18 cellular contexts compared by ENCODE assay signal in the genomic region with DNA sequence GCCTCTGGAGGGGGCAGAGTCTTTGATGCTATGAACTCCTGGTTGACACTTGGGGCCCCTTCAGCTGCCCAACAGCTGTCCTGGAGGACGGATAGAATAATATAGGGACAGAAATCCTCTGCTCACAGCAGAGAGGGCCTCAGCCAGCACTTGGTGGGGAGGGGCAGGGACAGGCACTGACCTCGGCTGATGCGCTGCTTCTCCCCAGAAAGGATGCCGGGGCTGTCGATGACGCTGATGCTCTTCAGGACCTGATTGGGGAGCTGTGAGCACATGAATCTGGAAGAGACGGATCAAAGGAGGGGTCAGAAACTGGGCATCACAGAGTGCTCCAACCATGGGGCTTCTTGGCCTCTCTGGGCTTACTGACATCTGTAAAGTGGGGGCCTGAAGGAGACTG. TPM values are rescaled to one million over a fixed set of nuclear protein-coding genes. Genes with fewer than 3 reads are reported as not detected.
DNase-seq lines count a peak whose midpoint lies in the region; ATAC-seq and TF ChIP-seq lines count a peak whose summit lies in the region.
"Had no signal": no experiment of that assay in that cellular context is flagged by ENCODE, and none has a peak within 500 bp of the region (broad histone marks: within the 10 kb centered on the region; RNA-seq: fewer than 3 reads in every experiment).

No MANE protein-coding gene starts in this region.

- peaks cover 13% of the 10 kb centered on the region for H3K4me1 ChIP-seq in A673 (ENCODE audit: insufficient read depth, low read length, poor library complexity, severe bottlenecking)

- no peaks in the 10 kb centered on the region for H3K9me3 ChIP-seq in A673 (ENCODE audit: low read depth, low read length, poor library complexity, severe bottlenecking)

- CTCF ChIA-PET in A673 (lab: Charles Lee), result no interaction called here

- ATAC-seq in natural killer cell treated with Interleukin-12 subunit alpha and Interleukin-12 subunit beta and Interleukin-15 and Interleukin-18, amount 100 ng/mL, for 72 hours, result no peak
- ATAC-seq in natural killer cell (no peak), GM21619 (IDR thresholded peaks at IDR 0.05; ENCODE audit: unreplicated experiment) (no peak), GM18907 (IDR thresholded peaks at IDR 0.05; ENCODE audit: unreplicated experiment) (no peak)
- ATAC-seq in activated T-helper 17 cell treated with anti-CD3 and anti-CD28 coated beads, Interleukin-2, amount 50 U/mL, for 72 hours (replicated peaks), result no peak
- ATAC-seq: activated CD4-positive, alpha-beta T cell treated with anti-CD3 and anti-CD28 coated beads for 36 hours; GM23338 had no signal

- H3K36me3 Mint-ChIP-seq in natural killer cell treated with Interleukin-12 subunit alpha and Interleukin-12 subunit beta and Interleukin-15 and Interleukin-18, amount 100 ng/mL, for 72 hours, result peaks cover 10% of the 10 kb centered on the region
- H3K36me3 Mint-ChIP-seq in natural killer cell, result no peaks in the 10 kb centered on the region
- H3K36me3 Mint-ChIP-seq in activated T-helper 17 cell treated with anti-CD3 and anti-CD28 coated beads, Interleukin-2, amount 50 U/mL, for 72 hours (ENCODE audit: low read depth), result peaks cover 82% of the 10 kb centered on the region
- peaks cover 15% of the 10 kb centered on the region for H3K36me3 Mint-ChIP-seq in type B pancreatic cell

- no peak overlapping the region for H3K4me3 Mint-ChIP-seq in natural killer cell treated with Interleukin-12 subunit alpha and Interleukin-12 subunit beta and Interleukin-15 and Interleukin-18, amount 100 ng/mL, for 72 hours
- H3K4me3 Mint-ChIP-seq in natural killer cell (no peak overlapping the region), type B pancreatic cell (no peak overlapping the region)
- H3K4me3 Mint-ChIP-seq in activated T-helper 17 cell treated with anti-CD3 and anti-CD28 coated beads, Interleukin-2, amount 50 U/mL, for 72 hours, result no peak overlapping the region
- H3K4me3 Mint-ChIP-seq: activated CD4-positive, alpha-beta T cell treated with anti-CD3 and anti-CD28 coated beads for 36 hours; B cell; GM23338; neural crest cell; T-helper 2 cell treated with Interferon-gamma antibody and Interleukin-4, amounts not matched to agents 5 μg/mL and 100 μg/mL, for 36 hours had no signal

- H3K4me3 ChIP-seq in A673 (ENCODE audit: low read depth, low read length, poor library complexity, severe bottlenecking), result no peak overlapping the region
- H3K4me3 ChIP-seq: GM23338 had no signal

- BruUV-seq in A673 (replicated peaks; lab: Mats Ljungman, UMichigan), result no TSS peak

- H3K27ac Mint-ChIP-seq in natural killer cell treated with Interleukin-12 subunit alpha and Interleukin-12 subunit beta and Interleukin-15 and Interleukin-18, amount 100 ng/mL, for 72 hours, result peak overlapping the region; percentile 12 to 40
- H3K27ac Mint-ChIP-seq in natural killer cell, result peak overlapping the region in 1 of 2 donors; percentile 67
- peak overlapping the region; percentile 34 for H3K27ac Mint-ChIP-seq in activated T-helper 17 cell treated with anti-CD3 and anti-CD28 coated beads, Interleukin-2, amount 50 U/mL, for 72 hours
- peak overlapping the region; percentile 23 for H3K27ac Mint-ChIP-seq in type B pancreatic cell
- H3K27ac Mint-ChIP-seq: activated CD4-positive, alpha-beta T cell treated with anti-CD3 and anti-CD28 coated beads for 36 hours; activated T-helper 2 cell treated with anti-CD3 and anti-CD28 coated beads, Interferon-gamma antibody, Interleukin-2, Interleukin-4, amounts not matched to agents 10 μg/mL and 5 μg/mL and 100 μg/mL, durations not matched to agents 14 hours and 24 hours and 36 hours; B cell had no signal

- H3K4me1 Mint-ChIP-seq in natural killer cell treated with Interleukin-12 subunit alpha and Interleukin-12 subunit beta and Interleukin-15 and Interleukin-18, amount 100 ng/mL, for 72 hours (ENCODE audit: low read depth in 2 of 2), result peaks cover 11 to 12% of the 10 kb centered on the region in 2 donors
- H3K4me1 Mint-ChIP-seq in natural killer cell (peaks cover 2 to 12% of the 10 kb centered on the region in 2 donors), type B pancreatic cell (ENCODE audit: unreplicated experiment) (peaks cover 22% of the 10 kb centered on the region)
- H3K4me1 Mint-ChIP-seq in activated T-helper 17 cell treated with anti-CD3 and anti-CD28 coated beads, Interleukin-2, amount 50 U/mL, for 72 hours, result peaks cover 18% of the 10 kb centered on the region

- H3K9me3 Mint-ChIP-seq in natural killer cell treated with Interleukin-12 subunit alpha and Interleukin-12 subunit beta and Interleukin-15 and Interleukin-18, amount 100 ng/mL, for 72 hours, result no peaks in the 10 kb centered on the region
- H3K9me3 Mint-ChIP-seq in natural killer cell, result no peaks in the 10 kb centered on the region
- no peaks in the 10 kb centered on the region for H3K9me3 Mint-ChIP-seq in activated T-helper 17 cell treated with anti-CD3 and anti-CD28 coated beads, Interleukin-2, amount 50 U/mL, for 72 hours
- H3K9me3 Mint-ChIP-seq in type B pancreatic cell, result no peaks in the 10 kb centered on the region
- H3K9me3 Mint-ChIP-seq: activated T-helper 2 cell treated with anti-CD3 and anti-CD28 coated beads, Interferon-gamma antibody, Interleukin-2, Interleukin-4, amounts not matched to agents 10 μg/mL and 5 μg/mL and 100 μg/mL, durations not matched to agents 14 hours and 24 hours and 36 hours; GM23338; neural crest cell; T-helper 2 cell treated with Interferon-gamma antibody and Interleukin-4, amounts not matched to agents 5 μg/mL and 100 μg/mL, for 36 hours had no signal

- H3K27me3 ChIP-seq in A673 (replicated peaks; ENCODE audit: insufficient read depth, low read depth, low read length, poor library complexity), result no peaks in the 10 kb centered on the region

- intact Hi-C loops in natural killer cell (cut with micrococcal nuclease) (no loop called here), A673 (cut with micrococcal nuclease; ENCODE audit: unreplicated experiment) (no loop called here)

- POLR2A ChIA-PET in A673 (lab: Charles Lee; ENCODE audit: low non-redundant PET), result no interaction called here

- DNase-seq in natural killer cell treated with Interleukin-12 subunit alpha and Interleukin-12 subunit beta and Interleukin-15 and Interleukin-18, amount 100 ng/mL, for 72 hours (ENCODE audit: low spot score), result no peak
- no peak for DNase-seq in natural killer cell
- peak; percentile 39 for DNase-seq in islet precursor cell
- no peak for DNase-seq in type B pancreatic cell (ENCODE audit: extremely low spot score, unreplicated experiment)
- no peak for DNase-seq in A673 (ENCODE audit: low spot score)
- DNase-seq: activated CD4-positive, alpha-beta T cell treated with anti-CD3 and anti-CD28 coated beads for 36 hours; anterior cingulate cortex; DMS79; NCI-H2029; stimulated activated CD4-positive, alpha-beta T cell treated with anti-CD3 and anti-CD28 coated beads, Interleukin-4, amount 100 ng/mL, for 4 hours had no signal

- no peak overlapping the region for H3K27ac ChIP-seq in A673 (ENCODE audit: low read depth, low read length, poor library complexity, severe bottlenecking)

- H3K36me3 ChIP-seq in A673 (ENCODE audit: insufficient read depth, low read length, poor library complexity, severe bottlenecking), result no peaks in the 10 kb centered on the region

- no peak for TF ChIP-seq CTCF in natural killer cell (IDR thresholded peaks at IDR 0.05)
- no peak for TF ChIP-seq CTCF in type B pancreatic cell (conservative IDR thresholded peaks at IDR 0.05)
- TF ChIP-seq CTCF in A673 (conservative IDR thresholded peaks at IDR 0.05; ENCODE audit: low read depth, low read length), result no peak

- H3K27me3 Mint-ChIP-seq in natural killer cell treated with Interleukin-12 subunit alpha and Interleukin-12 subunit beta and Interleukin-15 and Interleukin-18, amount 100 ng/mL, for 72 hours, result no peaks in the 10 kb centered on the region
- H3K27me3 Mint-ChIP-seq in natural killer cell (ENCODE audit: low read depth in 2 of 2), result no peaks in the 10 kb centered on the region
- no peaks in the 10 kb centered on the region for H3K27me3 Mint-ChIP-seq in activated T-helper 17 cell treated with anti-CD3 and anti-CD28 coated beads, Interleukin-2, amount 50 U/mL, for 72 hours
- H3K27me3 Mint-ChIP-seq in type B pancreatic cell, result no peaks in the 10 kb centered on the region
- H3K27me3 Mint-ChIP-seq: activated CD4-positive, alpha-beta T cell treated with anti-CD3 and anti-CD28 coated beads for 36 hours; B cell had no signal

RNA-seq across cellular contexts. Expression of a gene that starts 29.5 kb away (rescaled TPM):
- 10 to 100 TPM; 19.9 to 24.5 TPM for total RNA-seq in natural killer cell treated with Interleukin-12 subunit alpha and Interleukin-12 subunit beta and Interleukin-15 and Interleukin-18, amount 100 ng/mL, for 72 hours
- total RNA-seq in natural killer cell (10 to 100 TPM; 28.4 to 34.6 (median 31.7) TPM), type B pancreatic cell (ENCODE audit: low replicate concordance) (18.8 and 25.2 TPM in 2 replicates), A673 (2021) (27.3 and 29.4 TPM in 2 replicates)
- 10 to 100 TPM; 51.0 to 56.3 TPM for total RNA-seq in activated T-helper 17 cell treated with anti-CD3 and anti-CD28 coated beads, Interleukin-2, amount 50 U/mL, for 72 hours

RNA-seq across cellular contexts. Expression of a gene that starts 49.0 kb away (rescaled TPM):
- total RNA-seq in natural killer cell treated with Interleukin-12 subunit alpha and Interleukin-12 subunit beta and Interleukin-15 and Interleukin-18, amount 100 ng/mL, for 72 hours, result 1 to 10 TPM; 1.1 to 2.4 TPM
- total RNA-seq in natural killer cell (1 to 10 TPM; 4.1 to 6.0 (median 5.2) TPM), type B pancreatic cell (ENCODE audit: low replicate concordance) (3.1 and 4.2 TPM in 2 replicates), A673 (2021) (2.4 and 3.2 TPM in 2 replicates)
- 1 to 10 TPM; 2.4 to 4.9 TPM for total RNA-seq in activated T-helper 17 cell treated with anti-CD3 and anti-CD28 coated beads, Interleukin-2, amount 50 U/mL, for 72 hours
